11 cellular contexts compared by ENCODE assay signal in the genomic region with DNA sequence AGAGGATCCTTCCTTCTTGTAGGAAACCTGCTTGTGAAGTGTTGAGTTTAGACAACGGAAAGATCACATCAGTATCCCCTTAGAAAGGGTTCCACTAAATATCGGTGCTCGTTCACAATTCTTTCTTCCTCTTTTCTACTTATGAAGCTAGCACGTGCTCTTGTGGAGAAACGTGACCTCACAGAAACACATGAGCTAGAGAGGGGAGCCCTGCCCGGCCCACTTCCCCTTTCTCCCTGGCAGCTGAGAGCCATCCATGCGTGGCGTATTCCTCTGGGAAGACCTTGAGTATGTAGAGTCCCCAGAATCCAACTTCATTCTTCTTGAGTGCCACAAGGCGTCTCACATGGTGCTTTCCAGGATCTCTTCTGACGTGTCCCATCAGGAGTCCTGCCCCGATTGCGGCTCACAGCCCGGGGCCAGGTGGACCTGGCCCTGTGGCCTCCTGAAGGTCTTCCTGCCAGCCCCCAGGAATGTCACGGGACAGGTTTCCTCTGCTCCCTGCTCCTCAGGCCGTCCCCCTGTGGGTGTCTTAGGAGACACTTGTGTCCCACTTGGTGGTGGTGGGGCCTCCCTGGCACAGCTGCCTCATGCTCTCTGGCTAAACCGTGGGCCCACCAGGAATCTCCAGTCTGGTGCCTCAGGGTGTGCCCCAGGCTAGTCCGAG. TPM values are rescaled to one million over a fixed set of nuclear protein-coding genes. Genes with fewer than 3 reads are reported as not detected.
A peak's percentile ranks its signal among the peaks of the same experiment; 100 is the strongest.
DNase-seq lines count a peak whose midpoint lies in the region; ATAC-seq, FAIRE-seq and TF ChIP-seq lines count a peak whose summit lies in the region.
"Not testable (repeated sequence)": the region's sequence is repeated elsewhere in the genome, so short reads cannot be mapped to it uniquely, and the experiment has no call there.
"Had no signal": no experiment of that assay in that cellular context is flagged by ENCODE, and none has a peak within 500 bp of the region (broad histone marks: within the 10 kb centered on the region; RNA-seq: fewer than 3 reads in every experiment).

No MANE protein-coding gene starts in this region.

- not testable (repeated sequence) for H3K9me3 Mint-ChIP-seq in natural killer cell

- intact Hi-C loops in PC-3 (cut with micrococcal nuclease); Right ventricle myocardium superior (cut with DNase I); natural killer cell (cut with micrococcal nuclease): not testable (repeated sequence)

- H3K4me3 Mint-ChIP-seq in natural killer cell: not testable (repeated sequence)

- FAIRE-seq in GM18507 (lab: Jason Lieb, UNC): peak; percentile 52

- H3K4me1 ChIP-seq in PC-3 (ENCODE audit: insufficient read depth, low read length): not testable (repeated sequence)

- H2AFZ ChIP-seq in PC-3 (ENCODE audit: low read length): not testable (repeated sequence)

- POLR2A ChIA-PET in PC-3 (lab: Charles Lee; ENCODE audit: unreplicated experiment): not testable (repeated sequence)

- CTCF ChIA-PET in PC-3 (lab: Charles Lee): not testable (repeated sequence)

- not testable (repeated sequence) for H3K36me3 Mint-ChIP-seq in natural killer cell

- ATAC-seq in GM19463 (IDR thresholded peaks at IDR 0.05; ENCODE audit: unreplicated experiment): peak; percentile 54
- ATAC-seq in HG02678 (IDR thresholded peaks at IDR 0.05; ENCODE audit: unreplicated experiment): peak; percentile 65
- peak; percentile 47 for ATAC-seq in HG03159 (IDR thresholded peaks at IDR 0.05; ENCODE audit: unreplicated experiment)
- ATAC-seq in PC-3: peak; percentile 16
- peak; percentile 65 for ATAC-seq in Right ventricle myocardium superior (ENCODE audit: poor library complexity)
- peak; percentile 9 to 59 (median 22) for ATAC-seq in natural killer cell

- H3F3A ChIP-seq in PC-3 (ENCODE audit: low read length, unreplicated experiment): not testable (repeated sequence)

- H3K4me2 ChIP-seq in PC-3 (ENCODE audit: low read length): not testable (repeated sequence)

- H3K9me2 ChIP-seq in PC-3 (replicated peaks; ENCODE audit: low read length): not testable (repeated sequence)

- not testable (repeated sequence) for H3K27me3 ChIP-seq in PC-3 (ENCODE audit: low read length)

- not testable (repeated sequence) for H3K9ac ChIP-seq in PC-3 (ENCODE audit: low read length)

- not testable (repeated sequence) for DNase-seq in GM18507 (ENCODE audit: extremely low spot score, insufficient read length, low read depth); PC-3; natural killer cell
- DNase-seq in Right ventricle myocardium superior: peak; percentile 28

- H3K27me3 Mint-ChIP-seq in natural killer cell (ENCODE audit: low read depth in 2 of 2): not testable (repeated sequence)

- not testable (repeated sequence) for BruUV-seq in PC-3 (replicated peaks; lab: Mats Ljungman, UMichigan)

- not testable (repeated sequence) for H3K27ac ChIP-seq in PC-3 (ENCODE audit: low read length)

- not testable (repeated sequence) for H3K27ac Mint-ChIP-seq in natural killer cell

- H3K9me3 ChIP-seq in PC-3 (ENCODE audit: low read length): not testable (repeated sequence)

- not testable (repeated sequence) for H4K20me1 ChIP-seq in PC-3 (ENCODE audit: low read length)

- not testable (repeated sequence) for H3K4me1 Mint-ChIP-seq in natural killer cell

- not testable (repeated sequence) for TF ChIP-seq CTCF in PC-3 (conservative IDR thresholded peaks at IDR 0.05; ENCODE audit: low read depth, low read length); natural killer cell (IDR thresholded peaks at IDR 0.05)

- not testable (repeated sequence) for H3K36me3 ChIP-seq in PC-3 (ENCODE audit: low read depth, low read length)

- not testable (repeated sequence) for H3K79me2 ChIP-seq in PC-3 (ENCODE audit: low read length)

- H3K4me3 ChIP-seq in PC-3 (ENCODE audit: low read length): not testable (repeated sequence)

RNA-seq across cellular contexts. Expression of a gene that starts 22.4 kb away (rescaled TPM):
- total RNA-seq in PC-3 (2014; rRNA removed) (13.7 and 18.9 TPM in 2 replicates), Right ventricle myocardium superior (38.5 TPM), natural killer cell (10 to 100 TPM; 63.1 to 80.7 (median 73.5) TPM)

RNA-seq across cellular contexts. Expression of a gene that starts 29.1 kb away (rescaled TPM):
- total RNA-seq in PC-3 (2014; rRNA removed) (0.46 TPM in 1 of 2 replicates, not detected in the other), Right ventricle myocardium superior (not detected), natural killer cell (under 1 TPM; 0.28 to 0.56 (median 0.45) TPM)
- total RNA-seq: activated T-helper 2 cell treated with anti-CD3 and anti-CD28 coated beads, Interferon-gamma antibody, Interleukin-2, Interleukin-4, amounts not matched to agents 10 μg/mL and 5 μg/mL and 100 μg/mL, durations not matched to agents 14 hours and 24 hours and 36 hours; IMR-90; left ventricle myocardium inferior; renal cortical epithelial cell had no signal

RNA-seq across cellular contexts. Expression of a gene that starts 40.1 kb away (rescaled TPM):
- total RNA-seq in PC-3 (2014; rRNA removed) (50.3 and 62.8 TPM in 2 replicates), Right ventricle myocardium superior (13.4 TPM), natural killer cell (100 to 1,000 TPM; 129 to 162 (median 144) TPM)

RNA-seq across cellular contexts. Expression of a gene that starts 46.5 kb away (rescaled TPM):
- total RNA-seq in PC-3 (2014; rRNA removed): 67.4 and 80.2 TPM in 2 replicates
- 129 TPM for total RNA-seq in Right ventricle myocardium superior
- total RNA-seq in natural killer cell: 100 to 1,000 TPM; 183 to 242 (median 217) TPM
